In the genomic region with DNA sequence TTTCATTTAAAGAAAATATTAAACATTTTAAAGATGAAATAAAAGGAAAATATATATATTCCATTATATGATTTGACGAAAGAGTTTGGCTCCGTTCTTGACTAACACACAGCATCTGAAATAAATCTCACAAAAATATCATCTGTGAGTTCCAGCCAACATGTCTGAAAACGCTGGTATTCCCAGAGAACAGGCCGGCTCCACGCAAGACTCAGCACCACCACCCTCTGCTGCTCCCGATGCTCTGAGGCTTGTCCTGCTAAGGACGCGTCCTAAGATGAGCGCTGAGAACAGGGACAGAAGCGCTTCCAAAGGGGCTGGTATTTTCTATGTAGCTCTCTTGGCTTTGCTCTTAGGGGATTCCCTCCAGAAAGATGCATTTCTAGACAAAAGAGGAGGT, we compare ENCODE assay signal across 8 cellular contexts. TPM values are rescaled to one million over a fixed set of nuclear protein-coding genes. Genes with fewer than 3 reads are reported as not detected.
"Had no signal": no experiment of that assay in that cellular context is flagged by ENCODE, and none has a peak within 500 bp of the region (broad histone marks: within the 10 kb centered on the region; RNA-seq: fewer than 3 reads in every experiment).

No MANE protein-coding gene starts in this region.

- H3K27ac ChIP-seq: HL-60, KMS-11 had no signal

- ATAC-seq: HepG2, K562 had no signal

- H3K9me3 Mint-ChIP-seq: IgD-negative memory B cell had no signal

- H3K4me2 ChIP-seq: KMS-11 had no signal

- DNase-seq: IMR-90, KBM-7, KG1 had no signal

- H3K27ac Mint-ChIP-seq: IgD-negative memory B cell had no signal

- H3K36me3 Mint-ChIP-seq: IgD-negative memory B cell had no signal

- H3K4me3 ChIP-seq: K562 had no signal

RNA-seq across cellular contexts. Expression of gene N4BP3, which starts 40.6 kb away (rescaled TPM):
- total RNA-seq: HepG2 had no signal
